ENCODE assay signal across 25 cellular contexts in genomic region chr17:6461246-6461645, GRCh38. TPM values are rescaled to one million over a fixed set of nuclear protein-coding genes. Genes with fewer than 3 reads are reported as not detected.
"Had no signal": no experiment of that assay in that cellular context is flagged by ENCODE, and none has a peak within 500 bp of the region (broad histone marks: within the 10 kb centered on the region; RNA-seq: fewer than 3 reads in every experiment).

No MANE protein-coding gene starts in this region.

- H3K4me3 Mint-ChIP-seq: activated naive CD8-positive, alpha-beta T cell treated with anti-CD3 and anti-CD28 coated beads, Interleukin-2, amount 10 ng/mL, durations not matched to agents 7 days and 5 days; activated T-cell treated with anti-CD3 and anti-CD28 coated beads, Interleukin-2, amount 50 U/mL, for 4 hours; dendritic cell treated with granulocyte-macrophage colony-stimulating factor and Interleukin-4, amounts not matched to agents 40 ng/mL and 50 ng/mL, for 4 days; naive thymus-derived CD4-positive, alpha-beta T cell; stimulated activated memory B cell treated with anti-CD40 and anti-IgM and Interleukin-4, amounts not matched to agents 10 μg/mL and 1 μg/mL and 100 μg/mL, for 72 hours; T-helper 1 cell treated with Interleukin-12 subunit alpha and Interleukin-12 subunit beta and Interleukin-4 antibody, amounts not matched to agents 30 μg/mL and 1 μg/mL, for 36 hours had no signal

- H3K27ac ChIP-seq: body of pancreas, cardiac muscle cell, foreskin keratinocyte, hepatocyte, right lobe of liver, thoracic aorta, upper lobe of left lung had no signal

- H3K27ac Mint-ChIP-seq: activated naive CD8-positive, alpha-beta T cell treated with anti-CD3 and anti-CD28 coated beads, Interleukin-2, amount 10 ng/mL, durations not matched to agents 7 days and 5 days; dendritic cell treated with granulocyte-macrophage colony-stimulating factor and Interleukin-4, amounts not matched to agents 40 ng/mL and 50 ng/mL, for 4 days; stimulated activated memory B cell treated with anti-CD40 and anti-IgM and Interleukin-4, amounts not matched to agents 10 μg/mL and 1 μg/mL and 100 μg/mL, for 72 hours; T-helper 1 cell treated with Interleukin-12 subunit alpha and Interleukin-12 subunit beta and Interleukin-4 antibody, amounts not matched to agents 30 μg/mL and 1 μg/mL, for 36 hours had no signal

- DNase-seq: activated CD4-positive, alpha-beta T cell treated with anti-CD3 and anti-CD28 coated beads for 4 hours; activated CD4-positive, CD25-positive, alpha-beta regulatory T cell; activated CD8-positive, alpha-beta memory T cell treated with anti-CD3 and anti-CD28 coated beads, Interleukin-2, amount 50 U/mL, for 48 hours; activated naive CD8-positive, alpha-beta T cell treated with anti-CD3 and anti-CD28 coated beads, Interleukin-2, amount 10 ng/mL, durations not matched to agents 7 days and 5 days; activated T-cell treated with anti-CD3 and anti-CD28 coated beads, Interleukin-2, amount 50 U/mL, for 4 hours; amygdala; body of pancreas; effector memory CD4-positive, alpha-beta T cell; foreskin keratinocyte; naive thymus-derived CD4-positive, alpha-beta T cell; nucleus accumbens; small intestine; upper lobe of left lung had no signal

- H3K4me1 ChIP-seq: body of pancreas, foreskin keratinocyte, right lobe of liver, upper lobe of left lung had no signal

- H3K36me3 ChIP-seq: cardiac muscle cell, right lobe of liver, thoracic aorta had no signal

- H3K27me3 ChIP-seq: body of pancreas, cardiac muscle cell, foreskin keratinocyte, hepatocyte, right lobe of liver, upper lobe of left lung had no signal

- H3K36me3 Mint-ChIP-seq: activated naive CD8-positive, alpha-beta T cell treated with anti-CD3 and anti-CD28 coated beads, Interleukin-2, amount 10 ng/mL, durations not matched to agents 7 days and 5 days; naive thymus-derived CD4-positive, alpha-beta T cell; stimulated activated memory B cell treated with anti-CD40 and anti-IgM and Interleukin-4, amounts not matched to agents 10 μg/mL and 1 μg/mL and 100 μg/mL, for 72 hours had no signal

- ATAC-seq: body of pancreas; foreskin keratinocyte; naive thymus-derived CD4-positive, alpha-beta T cell; right lobe of liver; stimulated activated memory B cell treated with anti-CD40 and anti-IgM and Interleukin-4, amounts not matched to agents 10 μg/mL and 1 μg/mL and 100 μg/mL, for 72 hours had no signal

- H3K9me3 ChIP-seq: body of pancreas, right lobe of liver, thoracic aorta, upper lobe of left lung had no signal

- H3K9me3 Mint-ChIP-seq: activated naive CD8-positive, alpha-beta T cell treated with anti-CD3 and anti-CD28 coated beads, Interleukin-2, amount 10 ng/mL, durations not matched to agents 7 days and 5 days; activated T-cell treated with anti-CD3 and anti-CD28 coated beads, Interleukin-2, amount 50 U/mL, for 4 hours; dendritic cell treated with granulocyte-macrophage colony-stimulating factor and Interleukin-4, amounts not matched to agents 40 ng/mL and 50 ng/mL, for 4 days; naive thymus-derived CD4-positive, alpha-beta T cell; stimulated activated memory B cell treated with anti-CD40 and anti-IgM and Interleukin-4, amounts not matched to agents 10 μg/mL and 1 μg/mL and 100 μg/mL, for 72 hours; T-helper 1 cell treated with Interleukin-12 subunit alpha and Interleukin-12 subunit beta and Interleukin-4 antibody, amounts not matched to agents 30 μg/mL and 1 μg/mL, for 36 hours had no signal

- H3K4me3 ChIP-seq: body of pancreas, cardiac muscle cell, hepatocyte, right lobe of liver, thoracic aorta, upper lobe of left lung had no signal

RNA-seq across cellular contexts. Expression of gene PIMREG, which starts 17.0 kb away (rescaled TPM):
- total RNA-seq: body of pancreas, mesenteric fat pad, thoracic aorta had no signal

RNA-seq across cellular contexts. Expression of gene AIPL1, which starts 26.3 kb away (rescaled TPM):
- total RNA-seq: activated CD8-positive, alpha-beta memory T cell treated with anti-CD3 and anti-CD28 coated beads for 36 hours; activated naive CD8-positive, alpha-beta T cell treated with anti-CD3 and anti-CD28 coated beads, Interleukin-2, amount 10 ng/mL, durations not matched to agents 7 days and 5 days; activated T-cell treated with anti-CD3 and anti-CD28 coated beads, Interleukin-2, amount 50 U/mL, for 4 hours; body of pancreas; cardiac muscle cell; foreskin keratinocyte; glomerular endothelial cell; hepatocyte; lower leg skin; mesenteric fat pad; naive thymus-derived CD4-positive, alpha-beta T cell; right lobe of liver; thoracic aorta; upper lobe of left lung had no signal
- polyA plus RNA-seq: cardiac muscle cell; esophagus; foreskin keratinocyte; hepatocyte; naive thymus-derived CD4-positive, alpha-beta T cell; small intestine had no signal
